8 cellular contexts compared by ENCODE assay signal in the genomic region with DNA sequence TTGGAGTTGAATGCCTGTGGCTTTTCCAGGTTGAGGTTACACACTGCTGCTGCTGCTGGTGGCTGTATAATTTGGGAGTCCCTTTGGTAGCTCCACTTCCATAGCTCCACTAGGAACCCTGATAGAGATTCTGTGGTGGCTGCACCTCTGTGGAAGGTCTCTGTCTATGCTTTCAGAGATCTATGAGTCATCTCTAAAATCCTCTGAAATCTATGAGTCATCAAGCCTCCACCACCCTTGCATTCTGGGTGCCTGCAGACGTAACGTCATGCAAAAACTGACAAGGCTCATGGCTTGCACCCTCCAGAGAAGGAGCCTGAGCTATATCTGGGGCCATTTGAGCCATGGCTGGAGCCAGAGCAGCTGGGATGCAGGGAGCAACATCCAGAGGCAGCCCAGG.
DNase-seq lines count a peak whose midpoint lies in the region; ATAC-seq and TF ChIP-seq lines count a peak whose summit lies in the region.

No MANE protein-coding gene starts in this region.

- H3K9me3 Mint-ChIP-seq in activated CD8-positive, alpha-beta T cell treated with anti-CD3 and anti-CD28 coated beads, Interleukin-2, amount 10 ng/mL, durations not matched to agents 7 days and 5 days (ENCODE audit: insufficient read depth) = peaks cover 22% of the 10 kb centered on the region

- TF ChIP-seq CTCF in heart right ventricle (IDR thresholded peaks at IDR 0.05) = no peak

- no peaks in the 10 kb centered on the region for H3K4me1 ChIP-seq in heart right ventricle

- H3K4me1 Mint-ChIP-seq in activated CD8-positive, alpha-beta T cell treated with anti-CD3 and anti-CD28 coated beads, Interleukin-2, amount 10 ng/mL, durations not matched to agents 7 days and 5 days (ENCODE audit: low read depth) = peaks cover 35% of the 10 kb centered on the region

- no peak overlapping the region for H3K27ac ChIP-seq in heart right ventricle

- 74 to 83% methylated on average over 2 of the region's 2 CpGs for WGBS in heart right ventricle, 2 donors

- H3K27ac Mint-ChIP-seq in activated CD8-positive, alpha-beta T cell treated with anti-CD3 and anti-CD28 coated beads, Interleukin-2, amount 10 ng/mL, durations not matched to agents 7 days and 5 days = peak overlapping the region; percentile 48

- no peak overlapping the region for H3K4me3 Mint-ChIP-seq in activated CD8-positive, alpha-beta T cell treated with anti-CD3 and anti-CD28 coated beads, Interleukin-2, amount 10 ng/mL, durations not matched to agents 7 days and 5 days

- intact Hi-C loops in heart right ventricle (cut with DNase I) = no loop called here

- no peaks in the 10 kb centered on the region for H3K27me3 ChIP-seq in heart right ventricle

- H3K4me3 ChIP-seq in heart right ventricle = no peak overlapping the region

- H3K36me3 Mint-ChIP-seq in activated CD8-positive, alpha-beta T cell treated with anti-CD3 and anti-CD28 coated beads, Interleukin-2, amount 10 ng/mL, durations not matched to agents 7 days and 5 days (ENCODE audit: low read depth) = peaks cover 38% of the 10 kb centered on the region

- peak; percentile 51 for DNase-seq in activated CD8-positive, alpha-beta T cell treated with anti-CD3 and anti-CD28 coated beads, Interleukin-2, amount 10 ng/mL, durations not matched to agents 7 days and 5 days
- peak; percentile 18 to 29 for DNase-seq in stimulated activated CD4-positive, alpha-beta T cell treated with anti-CD3 and anti-CD28 coated beads, Interleukin-12 subunit alpha, Interleukin-12 subunit beta, amount 100 ng/mL, for 24 hours (ENCODE audit: low read depth in 2 of 2)
- DNase-seq in heart right ventricle (no peak), Ammon's horn (ENCODE audit: low spot score) (no peak), NCI-H446 (lab: John Stamatoyannopoulos, UW) (no peak)

- no peaks in the 10 kb centered on the region for H3K27me3 Mint-ChIP-seq in activated CD8-positive, alpha-beta T cell treated with anti-CD3 and anti-CD28 coated beads, Interleukin-2, amount 10 ng/mL, durations not matched to agents 7 days and 5 days (ENCODE audit: low read depth)

- POLR2A ChIA-PET in activated CD8-positive, alpha-beta T cell treated with anti-CD3 and anti-CD28 coated beads, Interleukin-2, amount 10 ng/mL, durations not matched to agents 7 days and 5 days (lab: Charles Lee) = interaction anchor here (0.5 kb wide), 1 partner anchor 49 kb away, joined by 3 read pairs; no protein-coding TSS in a partner anchor

- peaks cover 0 to 6% (median 0%) of the 10 kb centered on the region in 11 donors for H3K9me3 ChIP-seq in heart right ventricle

- no peaks in the 10 kb centered on the region for H3K36me3 ChIP-seq in heart right ventricle

- CTCF ChIA-PET in activated CD8-positive, alpha-beta T cell treated with anti-CD3 and anti-CD28 coated beads, Interleukin-2, amount 10 ng/mL, durations not matched to agents 7 days and 5 days (lab: Charles Lee) = interaction anchor here (1.0 kb wide), 1 partner anchor 31 kb away, joined by 3 read pairs; no protein-coding TSS in a partner anchor

- peak; percentile 61 for ATAC-seq in GM18520 (IDR thresholded peaks at IDR 0.05; ENCODE audit: unreplicated experiment)
- ATAC-seq in HG03060 (IDR thresholded peaks at IDR 0.05; ENCODE audit: low read depth, unreplicated experiment) = peak; percentile 92
- peak; percentile 90 for ATAC-seq in activated CD8-positive, alpha-beta T cell treated with anti-CD3 and anti-CD28 coated beads, Interleukin-2, amount 10 ng/mL, durations not matched to agents 7 days and 5 days
- no peak for ATAC-seq in heart right ventricle
- ATAC-seq in HG02623 (IDR thresholded peaks at IDR 0.05; ENCODE audit: unreplicated experiment) = no peak

Comparison
In these comparisons a context has a peak if more than half of its experiments do, and no peak if none do; other contexts are left out.
1. ATAC-seq: peak in GM18520 (single experiment), HG03060 (single experiment) and activated CD8-positive, alpha-beta T cell treated with anti-CD3 and anti-CD28 coated beads, Interleukin-2, amount 10 ng/mL, durations not matched to agents 7 days and 5 days (single experiment); none in heart right ventricle (0 of 8) and HG02623 (single experiment).
2. DNase-seq: peak in activated CD8-positive, alpha-beta T cell treated with anti-CD3 and anti-CD28 coated beads, Interleukin-2, amount 10 ng/mL, durations not matched to agents 7 days and 5 days (single experiment) and stimulated activated CD4-positive, alpha-beta T cell treated with anti-CD3 and anti-CD28 coated beads, Interleukin-12 subunit alpha, Interleukin-12 subunit beta, amount 100 ng/mL, for 24 hours (2 of 2); none in heart right ventricle (0 of 2), Ammon's horn (single experiment) and NCI-H446 (0 of 2).